ENCODE assay signal across 22 cellular contexts in the genomic region with DNA sequence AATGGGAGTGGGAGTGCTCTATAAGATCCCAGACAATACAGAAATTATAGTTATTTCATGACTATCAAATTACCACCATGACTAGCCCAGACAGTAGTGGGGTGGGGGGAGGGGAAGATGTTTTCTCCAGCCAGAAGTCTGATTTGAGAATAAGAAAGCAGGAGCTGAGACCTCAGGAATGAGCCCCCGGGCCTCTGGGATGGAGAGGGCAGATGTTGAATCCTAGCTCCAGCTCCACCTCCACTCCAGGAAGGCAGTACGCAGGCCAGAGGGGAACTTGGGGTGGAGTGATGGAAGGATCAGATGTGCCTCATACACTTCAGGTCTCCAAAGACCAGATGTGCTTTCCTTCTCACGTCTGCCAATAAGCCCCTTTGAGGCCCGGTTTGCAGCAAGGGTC.
"Had no signal": no experiment of that assay in that cellular context is flagged by ENCODE, and none has a peak within 500 bp of the region (broad histone marks: within the 10 kb centered on the region; RNA-seq: fewer than 3 reads in every experiment).

No MANE protein-coding gene starts in this region.

- H3K4me1 ChIP-seq: gastrocnemius medialis, prostate gland, suprapubic skin, transverse colon had no signal

- H3K4me2 ChIP-seq: neural progenitor cell, smooth muscle cell had no signal

- H3K36me3 Mint-ChIP-seq: memory B cell; naive B cell; natural killer cell treated with Interleukin-12 subunit alpha and Interleukin-12 subunit beta and Interleukin-15 and Interleukin-18, amount 100 ng/mL, for 72 hours; neural progenitor cell had no signal

- H3K4me3 ChIP-seq: gastrocnemius medialis, lung, neural progenitor cell, prostate gland, right atrium auricular region, smooth muscle cell, suprapubic skin, transverse colon, vagina had no signal

- H3K4me3 Mint-ChIP-seq: effector memory CD8-positive, alpha-beta T cell; memory B cell; naive B cell; natural killer cell treated with Interleukin-12 subunit alpha and Interleukin-12 subunit beta and Interleukin-15 and Interleukin-18, amount 100 ng/mL, for 72 hours; neural progenitor cell; stimulated activated naive CD8-positive, alpha-beta T cell treated with anti-CD3 and anti-CD28 coated beads, Interleukin-15, amount 100 ng/mL, for 72 hours had no signal

- H3K36me3 ChIP-seq: gastrocnemius medialis, neural progenitor cell, prostate gland, right atrium auricular region, suprapubic skin, transverse colon, vagina had no signal

- DNase-seq: cortex of kidney; effector memory CD8-positive, alpha-beta T cell; gastrocnemius medialis; head of caudate nucleus; kidney; naive B cell; stimulated activated CD4-positive, alpha-beta T cell treated with anti-CD3 and anti-CD28 coated beads, Interleukin-12 subunit alpha, Interleukin-12 subunit beta, amount 100 ng/mL, for 4 hours; stimulated activated CD4-positive, alpha-beta T cell treated with anti-CD3 and anti-CD28 coated beads, Interleukin-1b, Interleukin-23, amount 100 ng/mL, for 48 hours; stimulated activated CD4-positive, alpha-beta T cell treated with anti-CD3 and anti-CD28 coated beads, Interleukin-4, amount 100 ng/mL, for 1 hour; stimulated activated CD8-positive, alpha-beta memory T cell treated with anti-CD3 and anti-CD28 coated beads, Interleukin-4, amount 100 ng/mL, for 48 hours; stimulated activated naive CD4-positive, alpha-beta T cell; stimulated activated naive CD8-positive, alpha-beta T cell treated with anti-CD3 and anti-CD28 coated beads, Interleukin-15, amount 100 ng/mL, for 72 hours; transverse colon had no signal

- H2AFZ ChIP-seq: neural progenitor cell had no signal

- H3K9ac ChIP-seq: neural progenitor cell had no signal

- H3K27ac Mint-ChIP-seq: effector memory CD8-positive, alpha-beta T cell; memory B cell; naive B cell; natural killer cell treated with Interleukin-12 subunit alpha and Interleukin-12 subunit beta and Interleukin-15 and Interleukin-18, amount 100 ng/mL, for 72 hours; neural progenitor cell; stimulated activated naive CD8-positive, alpha-beta T cell treated with anti-CD3 and anti-CD28 coated beads, Interleukin-15, amount 100 ng/mL, for 72 hours had no signal

- H3K27me3 ChIP-seq: gastrocnemius medialis, neural progenitor cell, right atrium auricular region, suprapubic skin, transverse colon, vagina had no signal

- H3K4me1 Mint-ChIP-seq: memory B cell had no signal

- H3K27ac ChIP-seq: gastrocnemius medialis, neural progenitor cell, prostate gland, right atrium auricular region, suprapubic skin, transverse colon, vagina had no signal

- H3K27me3 Mint-ChIP-seq: stimulated activated naive CD8-positive, alpha-beta T cell treated with anti-CD3 and anti-CD28 coated beads, Interleukin-15, amount 100 ng/mL, for 72 hours had no signal

- H3K9me3 ChIP-seq: gastrocnemius medialis, prostate gland, right atrium auricular region, suprapubic skin, transverse colon, vagina had no signal

- H3K9me3 Mint-ChIP-seq: effector memory CD8-positive, alpha-beta T cell; memory B cell; natural killer cell treated with Interleukin-12 subunit alpha and Interleukin-12 subunit beta and Interleukin-15 and Interleukin-18, amount 100 ng/mL, for 72 hours; neural progenitor cell; stimulated activated naive CD8-positive, alpha-beta T cell treated with anti-CD3 and anti-CD28 coated beads, Interleukin-15, amount 100 ng/mL, for 72 hours had no signal
